23 cellular contexts compared by ENCODE assay signal in genomic region chr17:60606036-60606435, GRCh38.
"Had no signal": no experiment of that assay in that cellular context is flagged by ENCODE, and none has a peak within 500 bp of the region (broad histone marks: within the 10 kb centered on the region; RNA-seq: fewer than 3 reads in every experiment).

No MANE protein-coding gene starts in this region.

- H3K27ac Mint-ChIP-seq: activated naive CD8-positive, alpha-beta T cell treated with anti-CD3 and anti-CD28 coated beads, Interleukin-2, amount 10 ng/mL, durations not matched to agents 7 days and 5 days; naive B cell; neural progenitor cell; T-helper 1 cell treated with Interleukin-12 subunit alpha and Interleukin-12 subunit beta and Interleukin-4 antibody, amounts not matched to agents 30 μg/mL and 1 μg/mL, for 36 hours; WTC11 had no signal

- H3K27me3 Mint-ChIP-seq: activated naive CD8-positive, alpha-beta T cell treated with anti-CD3 and anti-CD28 coated beads, Interleukin-2, amount 10 ng/mL, durations not matched to agents 7 days and 5 days; naive B cell had no signal

- H3K36me3 ChIP-seq: cardiac muscle cell, lower lobe of right lung, neural progenitor cell, prostate gland, spleen, thoracic aorta, upper lobe of right lung had no signal

- H3K9me3 Mint-ChIP-seq: activated naive CD8-positive, alpha-beta T cell treated with anti-CD3 and anti-CD28 coated beads, Interleukin-2, amount 10 ng/mL, durations not matched to agents 7 days and 5 days; immature natural killer cell; naive B cell; T-helper 1 cell treated with Interleukin-12 subunit alpha and Interleukin-12 subunit beta and Interleukin-4 antibody, amounts not matched to agents 30 μg/mL and 1 μg/mL, for 36 hours; WTC11 had no signal

- FAIRE-seq: endometrium had no signal

- DNase-seq: activated CD4-positive, alpha-beta T cell treated with anti-CD3 and anti-CD28 coated beads, Interleukin-2, amount 50 U/mL, for 48 hours; activated gamma-delta T cell; activated naive CD8-positive, alpha-beta T cell treated with anti-CD3 and anti-CD28 coated beads, Interleukin-2, amount 10 ng/mL, durations not matched to agents 7 days and 5 days; amygdala; cortex of kidney; erythroblast; foreskin keratinocyte; immature natural killer cell; lower lobe of right lung; naive B cell; spleen; stimulated activated CD4-positive, alpha-beta T cell treated with anti-CD3 and anti-CD28 coated beads, Interleukin-4, amount 100 ng/mL, for 1 hour; stimulated activated naive CD4-positive, alpha-beta T cell treated with Interleukin-2 at 50 U/mL for 16 hours; T1000; upper lobe of right lung had no signal

- H3K4me3 Mint-ChIP-seq: activated naive CD8-positive, alpha-beta T cell treated with anti-CD3 and anti-CD28 coated beads, Interleukin-2, amount 10 ng/mL, durations not matched to agents 7 days and 5 days; immature natural killer cell; neural progenitor cell; T-helper 1 cell treated with Interleukin-12 subunit alpha and Interleukin-12 subunit beta and Interleukin-4 antibody, amounts not matched to agents 30 μg/mL and 1 μg/mL, for 36 hours; WTC11 had no signal

- H3K36me3 Mint-ChIP-seq: immature natural killer cell, naive B cell, WTC11 had no signal

- H3K4me1 ChIP-seq: foreskin keratinocyte, prostate gland had no signal

- H3K4me2 ChIP-seq: neural progenitor cell had no signal

- H3K27ac ChIP-seq: cardiac muscle cell, foreskin keratinocyte, lower lobe of right lung, neural progenitor cell, prostate gland, spleen, upper lobe of right lung had no signal

- H3K27me3 ChIP-seq: cardiac muscle cell, foreskin keratinocyte, neural progenitor cell, spleen, upper lobe of right lung had no signal

- ATAC-seq: foreskin keratinocyte, left lobe of liver, lower lobe of right lung, upper lobe of right lung, WTC11 had no signal

- H3K4me3 ChIP-seq: cardiac muscle cell, lower lobe of right lung, neural progenitor cell, prostate gland, spleen, thoracic aorta, upper lobe of right lung had no signal

- H2AFZ ChIP-seq: neural progenitor cell had no signal

- H3K9ac ChIP-seq: neural progenitor cell had no signal

- H3K9me3 ChIP-seq: lower lobe of right lung, prostate gland, spleen, thoracic aorta, upper lobe of right lung had no signal
